Comparison of ENCODE assay signal across 20 cellular contexts in genomic region chr7:17042211-17042610, GRCh38.
DNase-seq lines count a peak whose midpoint lies in the region; ATAC-seq and TF ChIP-seq lines count a peak whose summit lies in the region.
"Had no signal": no experiment of that assay in that cellular context is flagged by ENCODE, and none has a peak within 500 bp of the region (broad histone marks: within the 10 kb centered on the region; RNA-seq: fewer than 3 reads in every experiment).

No MANE protein-coding gene starts in this region.

- H3K27me3 Mint-ChIP-seq in MCF 10A (ENCODE audit: insufficient read depth, unreplicated experiment), result no peaks in the 10 kb centered on the region
- H3K27me3 Mint-ChIP-seq: activated CD4-positive, alpha-beta memory T cell treated with anti-CD3 and anti-CD28 coated beads, Interleukin-2, amount 10 ng/mL, durations not matched to agents 7 days and 5 days had no signal

- DNase-seq in mammary epithelial cell, result no peak
- DNase-seq in MCF 10A (ENCODE audit: unreplicated experiment), result no peak
- DNase-seq in SK-N-MC (ENCODE audit: low read depth, low spot score), result no peak
- DNase-seq in foreskin keratinocyte, result no peak
- no peak for DNase-seq in upper lobe of left lung
- DNase-seq: activated CD4-positive, alpha-beta memory T cell treated with anti-CD3 and anti-CD28 coated beads, Interleukin-2, amount 10 ng/mL, durations not matched to agents 7 days and 5 days; activated naive CD4-positive, alpha-beta T cell treated with Interleukin-2 at 50 U/mL for 16 hours; central memory CD4-positive, alpha-beta T cell; GDM1; GOT3; left cardiac atrium; NCI-H187 treated with DMSO at 0.1 percent for 48 hours; NCI-H774; stimulated activated CD4-positive, alpha-beta T cell treated with anti-CD3 and anti-CD28 coated beads, Interleukin-4, amount 100 ng/mL, for 4 hours; WERI-Rb-1 had no signal

- no peaks in the 10 kb centered on the region for H3K9me3 ChIP-seq in mammary epithelial cell (replicated peaks; ENCODE audit: insufficient read depth, low read length)
- no peaks in the 10 kb centered on the region for H3K9me3 ChIP-seq in SK-N-MC (ENCODE audit: low read depth, low read length)
- no peaks in the 10 kb centered on the region for H3K9me3 ChIP-seq in upper lobe of left lung
- H3K9me3 ChIP-seq: BLaER1 had no signal

- H3K4me1 ChIP-seq in mammary epithelial cell (ENCODE audit: insufficient read depth, low read length) (peaks cover 25% of the 10 kb centered on the region), foreskin keratinocyte (peaks cover 20% of the 10 kb centered on the region), upper lobe of left lung (peaks cover 33 to 59% (median 51%) of the 10 kb centered on the region in 4 donors)

- no peak for TF ChIP-seq POLR2A in upper lobe of left lung (IDR thresholded peaks at IDR 0.05)

- CTCF ChIA-PET in mammary epithelial cell (lab: Charles Lee; ENCODE audit: low non-redundant PET) (no interaction called here), MCF 10A (lab: Yijun Ruan, JAX) (no interaction called here)

- TF ChIP-seq EP300 in upper lobe of left lung (IDR thresholded peaks at IDR 0.05), result no peak

- POLR2A ChIA-PET in MCF 10A (lab: Yijun Ruan, JAX), result interaction anchor here (1.2 to 1.6 kb wide), 2 partner anchors 10 to 53 kb away, joined by 5 read pairs; no protein-coding TSS in a partner anchor

- no peaks in the 10 kb centered on the region for H3K9me3 Mint-ChIP-seq in MCF 10A (ENCODE audit: unreplicated experiment)

- TF ChIP-seq CTCF in mammary epithelial cell (conservative IDR thresholded peaks at IDR 0.05 in 1 of 2, IDR thresholded peaks at IDR 0.05 in 1 of 2; ENCODE audit: extremely low read depth in 1 of 2, insufficient read depth in 1 of 2, low read depth in 1 of 2, low read length in 2 of 2) (no peak), MCF 10A (IDR thresholded peaks at IDR 0.05; ENCODE audit: unreplicated experiment) (no peak), foreskin keratinocyte (conservative IDR thresholded peaks at IDR 0.05) (no peak), upper lobe of left lung (IDR thresholded peaks at IDR 0.05) (no peak)

- H3K79me2 ChIP-seq in mammary epithelial cell (ENCODE audit: insufficient read depth, low read length), result no peaks in the 10 kb centered on the region

- in situ Hi-C loops in mammary epithelial cell (cut with MboI; ENCODE audit: low sequenced_read_pairs in 2 of 2), result no loop called here

- H3K36me3 ChIP-seq in mammary epithelial cell (ENCODE audit: insufficient read depth, low read length) (no peaks in the 10 kb centered on the region), SK-N-MC (ENCODE audit: insufficient read depth, low read length) (no peaks in the 10 kb centered on the region), upper lobe of left lung (no peaks in the 10 kb centered on the region)
- H3K36me3 ChIP-seq: BLaER1, WERI-Rb-1 had no signal

- H3K27ac ChIP-seq in mammary epithelial cell (ENCODE audit: insufficient read depth, low read depth, low read length) (peak overlapping the region; percentile 79), SK-N-MC (peak overlapping the region; percentile 98), foreskin keratinocyte (peak overlapping the region; percentile 19), upper lobe of left lung (peak overlapping the region in 3 of 4 donors; percentile 27 to 42 (median 41))
- H3K27ac ChIP-seq: KMS-11, WERI-Rb-1 had no signal

- H3K4me2 ChIP-seq in mammary epithelial cell (ENCODE audit: insufficient read depth, low read depth, low read length), result peak overlapping the region; percentile 67
- H3K4me2 ChIP-seq: KMS-11 had no signal

- H2AFZ ChIP-seq in mammary epithelial cell (ENCODE audit: low read depth, low read length), result no peak overlapping the region

- 25% methylated on average over 2 of the region's 2 CpGs for WGBS in mammary epithelial cell (ENCODE audit: low coverage, missing lambda C conversion rate)
- 55 to 75% methylated on average over 2 of the region's 2 CpGs for WGBS in upper lobe of left lung, 2 donors

- BruUV-seq in mammary epithelial cell (replicated peaks; lab: Mats Ljungman, UMichigan), result no TSS peak
- no TSS peak for BruUV-seq in MCF 10A (replicated peaks; lab: Mats Ljungman, UMichigan)

- no peak overlapping the region for H3K4me3 Mint-ChIP-seq in MCF 10A (ENCODE audit: unreplicated experiment)
- H3K4me3 Mint-ChIP-seq: activated CD4-positive, alpha-beta memory T cell treated with anti-CD3 and anti-CD28 coated beads, Interleukin-2, amount 10 ng/mL, durations not matched to agents 7 days and 5 days had no signal

- H3K27me3 ChIP-seq in mammary epithelial cell (ENCODE audit: insufficient read depth, low read length) (no peaks in the 10 kb centered on the region), foreskin keratinocyte (no peaks in the 10 kb centered on the region), upper lobe of left lung (no peaks in the 10 kb centered on the region)
- H3K27me3 ChIP-seq: BLaER1 had no signal

- no peak overlapping the region for H3K27ac Mint-ChIP-seq in MCF 10A (ENCODE audit: low read depth, unreplicated experiment)

- ATAC-seq in foreskin keratinocyte, result no peak
- no peak for ATAC-seq in upper lobe of left lung (ENCODE audit: low FRiP score in 2 of 2)
- ATAC-seq in HG03196 (IDR thresholded peaks at IDR 0.05; ENCODE audit: unreplicated experiment), result no peak
- ATAC-seq in GM21367 (IDR thresholded peaks at IDR 0.05; ENCODE audit: unreplicated experiment), result no peak
- no peak for ATAC-seq in GM19023 (IDR thresholded peaks at IDR 0.05; ENCODE audit: unreplicated experiment)

- intact Hi-C loops in mammary epithelial cell (cut with micrococcal nuclease) (no loop called here), MCF 10A (cut with micrococcal nuclease) (loop anchor here (5.0 kb wide), 1 partner anchor 55 kb away; no protein-coding TSS in a partner anchor)

- H3K4me3 ChIP-seq in mammary epithelial cell (replicated peaks in 1 of 3; ENCODE audit: insufficient read depth in 1 of 3, low read depth in 2 of 3, low read length in 3 of 3), result no peak overlapping the region
- peak overlapping the region; percentile 67 for H3K4me3 ChIP-seq in SK-N-MC
- H3K4me3 ChIP-seq in upper lobe of left lung, result no peak overlapping the region
- H3K4me3 ChIP-seq: BLaER1 had no signal

- dilution Hi-C loops in mammary epithelial cell (cut with HindIII; ENCODE audit: low sequenced_read_pairs), result no loop called here

- peaks cover 27% of the 10 kb centered on the region for H3K4me1 Mint-ChIP-seq in MCF 10A (ENCODE audit: insufficient read depth, unreplicated experiment)

- H4K20me1 ChIP-seq in mammary epithelial cell (ENCODE audit: insufficient read depth, low read length), result no peaks in the 10 kb centered on the region
- H4K20me1 ChIP-seq: BLaER1 had no signal

- H3K9ac ChIP-seq in mammary epithelial cell (ENCODE audit: insufficient read depth, low read length) (no peak overlapping the region), SK-N-MC (ENCODE audit: insufficient read length) (peak overlapping the region; percentile 66)
- H3K9ac ChIP-seq: BLaER1, KMS-11 had no signal

- H3K36me3 Mint-ChIP-seq in MCF 10A (ENCODE audit: insufficient read depth, unreplicated experiment), result peaks cover 6% of the 10 kb centered on the region

Comparison
In these comparisons a context has a peak if more than half of its experiments do, and no peak if none do; other contexts are left out.
1. H3K27ac ChIP-seq: peak in every context shown above with its lines; median percentile 98 in SK-N-MC; 79 in mammary epithelial cell; 41 in upper lobe of left lung; 19 in foreskin keratinocyte.